35 cellular contexts compared by ENCODE assay signal in genomic region chr3:193049901-193050300, GRCh38.
"Had no signal": no experiment of that assay in that cellular context is flagged by ENCODE, and none has a peak within 500 bp of the region (broad histone marks: within the 10 kb centered on the region; RNA-seq: fewer than 3 reads in every experiment).

No MANE protein-coding gene starts in this region.

- H3K9me3 ChIP-seq: MG63 had no signal

- H3K27me3 ChIP-seq: MG63 had no signal

- DNase-seq: Karpas-422, Kasumi-1, KBM-7, KG1, MG63, MM.1S, MV-4-11, NCI-H1048, NCI-H1092, NCI-H1092 treated with DMSO at 0.1 percent for 48 hours, NCI-H1105, NCI-H1105 treated with DMSO at 0.1 percent for 48 hours, NCI-H1417, NCI-H1417 treated with DMSO at 0.1 percent for 48 hours, NCI-H1436, NCI-H1436 treated with DMSO at 0.1 percent for 48 hours, NCI-H146, NCI-H1694, NCI-H1694 treated with DMSO at 0.1 percent for 48 hours, NCI-H187, NCI-H187 treated with DMSO at 0.1 percent for 48 hours, NCI-H1930, NCI-H2029, NCI-H2029 treated with DMSO at 0.1 percent for 48 hours, NCI-H2081, NCI-H2081 treated with DMSO at 0.1 percent for 48 hours, NCI-H2107, NCI-H2171, NCI-H2171 treated with DMSO at 0.1 percent for 48 hours, NCI-H2227 treated with DMSO at 0.1 percent for 48 hours, NCI-H226, NCI-H345, NCI-H446, NCI-H446 treated with DMSO at 0.1 percent for 48 hours had no signal

- H3K4me3 ChIP-seq: MG63 had no signal

- H3K36me3 ChIP-seq: MG63 had no signal

- H3K27ac ChIP-seq: KMS-11 had no signal
